Comparison of ENCODE assay signal across 10 cellular contexts in genomic region chr19:15173746-15174404, GRCh38. TPM values are rescaled to one million over a fixed set of nuclear protein-coding genes. Genes with fewer than 3 reads are reported as not detected.
DNase-seq lines count a peak whose midpoint lies in the region; ATAC-seq and TF ChIP-seq lines count a peak whose summit lies in the region.
"Had no signal": no experiment of that assay in that cellular context is flagged by ENCODE, and none has a peak within 500 bp of the region (broad histone marks: within the 10 kb centered on the region; RNA-seq: fewer than 3 reads in every experiment).

No MANE protein-coding gene starts in this region.

- H3K4me1 ChIP-seq in esophagus squamous epithelium, result peaks cover 0 to 11% (median 7%) of the 10 kb centered on the region in 3 donors

- H3K27ac ChIP-seq in brain microvascular endothelial cell (no peak overlapping the region), esophagus squamous epithelium (no peak overlapping the region)
- H3K27ac ChIP-seq: C4-2B had no signal

- H3K9me3 Mint-ChIP-seq in activated naive CD4-positive, alpha-beta T cell treated with anti-CD3 and anti-CD28 coated beads, Interleukin-2, amount 10 ng/mL, durations not matched to agents 7 days and 5 days, result no peaks in the 10 kb centered on the region
- H3K9me3 Mint-ChIP-seq in stimulated activated naive CD8-positive, alpha-beta T cell treated with anti-CD3 and anti-CD28 coated beads, Interleukin-15, amount 100 ng/mL, for 72 hours, result no peaks in the 10 kb centered on the region

- H3K36me3 Mint-ChIP-seq in activated naive CD4-positive, alpha-beta T cell treated with anti-CD3 and anti-CD28 coated beads, Interleukin-2, amount 10 ng/mL, durations not matched to agents 7 days and 5 days, result no peaks in the 10 kb centered on the region

- H3K27ac Mint-ChIP-seq in activated naive CD4-positive, alpha-beta T cell treated with anti-CD3 and anti-CD28 coated beads, Interleukin-2, amount 10 ng/mL, durations not matched to agents 7 days and 5 days, result no peak overlapping the region
- no peak overlapping the region for H3K27ac Mint-ChIP-seq in stimulated activated naive CD8-positive, alpha-beta T cell treated with anti-CD3 and anti-CD28 coated beads, Interleukin-15, amount 100 ng/mL, for 72 hours

- H3K27me3 ChIP-seq in brain microvascular endothelial cell (replicated peaks) (no peaks in the 10 kb centered on the region), esophagus squamous epithelium (peaks cover 0 to 14% (median 0%) of the 10 kb centered on the region in 4 donors)

- H3K4me3 Mint-ChIP-seq in activated naive CD4-positive, alpha-beta T cell treated with anti-CD3 and anti-CD28 coated beads, Interleukin-2, amount 10 ng/mL, durations not matched to agents 7 days and 5 days, result no peak overlapping the region
- H3K4me3 Mint-ChIP-seq in stimulated activated naive CD8-positive, alpha-beta T cell treated with anti-CD3 and anti-CD28 coated beads, Interleukin-15, amount 100 ng/mL, for 72 hours, result no peak overlapping the region

- H3K36me3 ChIP-seq in brain microvascular endothelial cell (replicated peaks) (peaks cover 49% of the 10 kb centered on the region), esophagus squamous epithelium (peaks cover 0 to 97% (median 18%) of the 10 kb centered on the region in 3 donors)

- peaks cover 22% of the 10 kb centered on the region for H3K27me3 Mint-ChIP-seq in activated naive CD4-positive, alpha-beta T cell treated with anti-CD3 and anti-CD28 coated beads, Interleukin-2, amount 10 ng/mL, durations not matched to agents 7 days and 5 days
- H3K27me3 Mint-ChIP-seq in stimulated activated naive CD8-positive, alpha-beta T cell treated with anti-CD3 and anti-CD28 coated beads, Interleukin-15, amount 100 ng/mL, for 72 hours, result peaks cover 6% of the 10 kb centered on the region

- DNase-seq in activated naive CD4-positive, alpha-beta T cell treated with anti-CD3 and anti-CD28 coated beads, Interleukin-2, amount 10 ng/mL, durations not matched to agents 7 days and 5 days, result peak; percentile 28
- DNase-seq in activated naive CD4-positive, alpha-beta T cell (lab: John Stamatoyannopoulos, UW), result no peak
- peak; percentile 76 for DNase-seq in MV-4-11 (lab: John Stamatoyannopoulos, UW)
- DNase-seq in brain microvascular endothelial cell, result no peak
- no peak for DNase-seq in retinal pigment epithelial cell (ENCODE audit: low read depth)
- DNase-seq in esophagus squamous epithelium (lab: John Stamatoyannopoulos, UW), result no peak
- DNase-seq in stimulated activated naive CD8-positive, alpha-beta T cell treated with anti-CD3 and anti-CD28 coated beads, Interleukin-15, amount 100 ng/mL, for 72 hours, result no peak
- DNase-seq: Right ventricle myocardium superior had no signal

- intact Hi-C loops in esophagus squamous epithelium (cut with DNase I), result no loop called here

- TF ChIP-seq POLR2A in esophagus squamous epithelium (IDR thresholded peaks at IDR 0.05), result no peak

- H3K4me1 Mint-ChIP-seq in activated naive CD4-positive, alpha-beta T cell treated with anti-CD3 and anti-CD28 coated beads, Interleukin-2, amount 10 ng/mL, durations not matched to agents 7 days and 5 days, result peaks cover 6% of the 10 kb centered on the region
- H3K4me1 Mint-ChIP-seq in stimulated activated naive CD8-positive, alpha-beta T cell treated with anti-CD3 and anti-CD28 coated beads, Interleukin-15, amount 100 ng/mL, for 72 hours, result peaks cover 7% of the 10 kb centered on the region

- no peak for ATAC-seq in stimulated activated naive CD8-positive, alpha-beta T cell treated with anti-CD3 and anti-CD28 coated beads, Interleukin-15, amount 100 ng/mL, for 72 hours
- ATAC-seq in HG03571 (IDR thresholded peaks at IDR 0.05; ENCODE audit: unreplicated experiment), result no peak

- H3K4me3 ChIP-seq in brain microvascular endothelial cell (ENCODE audit: low read depth, low read length) (no peak overlapping the region), retinal pigment epithelial cell (ENCODE audit: low read length) (no peak overlapping the region), esophagus squamous epithelium (no peak overlapping the region)

- no peaks in the 10 kb centered on the region for H3K9me3 ChIP-seq in esophagus squamous epithelium

- in situ Hi-C loops in brain microvascular endothelial cell (cut with HindIII; ENCODE audit: low pct_ligation_motif_present, low sequenced_read_pairs), result no loop called here

- WGBS in esophagus squamous epithelium, 2 donors, result 88 to 95% methylated on average over 8 of the region's 37 CpGs

- TF ChIP-seq CTCF in brain microvascular endothelial cell (IDR thresholded peaks at IDR 0.05; ENCODE audit: low read depth, low read length, missing control alignments) (peak; percentile 42), retinal pigment epithelial cell (conservative IDR thresholded peaks at IDR 0.05; ENCODE audit: low read depth, low read length) (peak; percentile 23), esophagus squamous epithelium (IDR thresholded peaks at IDR 0.05) (peak in 1 of 6 experiments; percentile 24)

- CTCF ChIA-PET in activated naive CD4-positive, alpha-beta T cell treated with anti-CD3 and anti-CD28 coated beads, Interleukin-2, amount 10 ng/mL, durations not matched to agents 7 days and 5 days (lab: Charles Lee), result interaction anchor here (0.9 to 1.3 kb wide), 4 partner anchors 23 to 82 kb away, joined by 3 to 5 read pairs (median 4); no protein-coding TSS in a partner anchor

RNA-seq across cellular contexts. Expression of gene NOTCH3, which starts 26.9 kb away (rescaled TPM):
- 100 to 1,000 TPM in 3 of 4 donors, 10 to 100 TPM in 1; 95.6 to 278 (median 122) TPM for total RNA-seq in esophagus squamous epithelium

RNA-seq across cellular contexts. Expression of gene EPHX3, which starts 58.4 kb away (rescaled TPM):
- 10 to 100 TPM; 18.7 to 93.0 (median 48.9) TPM for total RNA-seq in esophagus squamous epithelium

Comparison
In these comparisons a context has a peak if more than half of its experiments do, and no peak if none do; other contexts are left out.
1. DNase-seq: peak in activated naive CD4-positive, alpha-beta T cell treated with anti-CD3 and anti-CD28 coated beads, Interleukin-2, amount 10 ng/mL, durations not matched to agents 7 days and 5 days (single experiment) and MV-4-11 (single experiment); none in activated naive CD4-positive, alpha-beta T cell (0 of 4), brain microvascular endothelial cell (single experiment), retinal pigment epithelial cell (single experiment), esophagus squamous epithelium (single experiment) and stimulated activated naive CD8-positive, alpha-beta T cell treated with anti-CD3 and anti-CD28 coated beads, Interleukin-15, amount 100 ng/mL, for 72 hours (0 of 2).